In genomic region chr22:34354071-34354817, GRCh38 we compare ENCODE assay signal across 23 cellular contexts.
DNase-seq lines count a peak whose midpoint lies in the region; ATAC-seq, FAIRE-seq and TF ChIP-seq lines count a peak whose summit lies in the region.
"Had no signal": no experiment of that assay in that cellular context is flagged by ENCODE, and none has a peak within 500 bp of the region (broad histone marks: within the 10 kb centered on the region; RNA-seq: fewer than 3 reads in every experiment).

No MANE protein-coding gene starts in this region.

- no peak overlapping the region for H4K91ac ChIP-seq in H9 (ENCODE audit: insufficient read length, low read depth, low read length)

- peak overlapping the region; percentile 32 for H2AFZ ChIP-seq in H9 (ENCODE audit: low read length)
- H2AFZ ChIP-seq: GM23248 had no signal

- no peak overlapping the region for H2AK5ac ChIP-seq in H9 (ENCODE audit: insufficient read length, low read length)

- H2BK15ac ChIP-seq in H9 (ENCODE audit: low read depth, low read length) = no peak overlapping the region

- TF ChIP-seq POLR2A in heart left ventricle (IDR thresholded peaks at IDR 0.05) (no peak), H54 (IDR thresholded peaks at IDR 0.05; ENCODE audit: low read depth, low read length) (no peak)

- H3K27ac Mint-ChIP-seq in H9 = no peak overlapping the region
- H3K27ac Mint-ChIP-seq: CD14-positive monocyte; CD4-positive, alpha-beta T cell; CD8-positive, alpha-beta memory T cell had no signal

- no peak overlapping the region for H2BK20ac ChIP-seq in H9 (ENCODE audit: low read depth, low read length, poor library complexity, severe bottlenecking)

- no peaks in the 10 kb centered on the region for H3K23me2 ChIP-seq in H9 (ENCODE audit: insufficient read length, low read depth, low read length, poor library complexity, severe bottlenecking)

- no peak overlapping the region for H2BK120ac ChIP-seq in H9 (ENCODE audit: low read depth, low read length, poor library complexity, severe bottlenecking)

- H3K23ac ChIP-seq in H9 (ENCODE audit: insufficient read length, low read depth, low read length) = no peak overlapping the region

- H4K8ac ChIP-seq in H9 (replicated peaks; ENCODE audit: insufficient read length, low read depth, low read length) = no peak overlapping the region

- no peaks in the 10 kb centered on the region for H3K4me1 Mint-ChIP-seq in H9
- H3K4me1 Mint-ChIP-seq: CD14-positive monocyte; CD8-positive, alpha-beta memory T cell had no signal

- H3K27ac ChIP-seq in right cardiac atrium (ENCODE audit: low read length) (no peak overlapping the region), heart left ventricle (no peak overlapping the region), H9 (ENCODE audit: insufficient read length, low read depth, low read length) (no peak overlapping the region)
- H3K27ac ChIP-seq: 22Rv1; BLaER1 treated with 17β-estradiol and CSF1 and Interleukin-3, amounts not matched to agents 10 nM and 100 nM; GM23248 had no signal

- no peak overlapping the region for H2BK12ac ChIP-seq in H9 (ENCODE audit: insufficient read length, low read depth, low read length)

- TF ChIP-seq CTCF in heart left ventricle (IDR thresholded peaks at IDR 0.05) = no peak
- no peak for TF ChIP-seq CTCF in H9 (conservative IDR thresholded peaks at IDR 0.05)

- H3K4me3 Mint-ChIP-seq in H9 = no peak overlapping the region
- H3K4me3 Mint-ChIP-seq: CD14-positive monocyte; CD4-positive, alpha-beta T cell; CD8-positive, alpha-beta memory T cell had no signal

- no peaks in the 10 kb centered on the region for H4K20me1 ChIP-seq in H9 (ENCODE audit: control insufficient read depth, insufficient read depth, insufficient read length)
- H4K20me1 ChIP-seq: BLaER1 treated with 17β-estradiol and CSF1 and Interleukin-3, amounts not matched to agents 10 nM and 100 nM had no signal

- H4K5ac ChIP-seq in H9 (ENCODE audit: insufficient read length, low read depth, low read length) = no peak overlapping the region

- DNase-seq in right cardiac atrium (no peak), heart left ventricle (no peak), H9 (no peak), inferior parietal cortex (ENCODE audit: extremely low spot score) (peak; percentile 25), NCI-H2227 treated with DMSO at 0.1 percent for 48 hours (lab: John Stamatoyannopoulos, UW) (no peak), H54 (ENCODE audit: insufficient read length, low spot score) (no peak)
- DNase-seq: BE2C; CD4-positive, alpha-beta T cell; CD8-positive, alpha-beta memory T cell; DMS 273 treated with DMSO at 0.1 percent for 48 hours; DMS79; EL; GDM1; GM23248; H7 had no signal

- WGBS in right cardiac atrium = 57% methylated on average over 12 of the region's 12 CpGs
- WGBS in heart left ventricle, 4 donors = 69 to 71% (median 70%) methylated on average over 12 of the region's 12 CpGs
- no CpG with 5 or more reads among the region's 12 CpGs for WGBS in H9 (ENCODE audit: extremely low coverage, insufficient read length, low lambda C conversion rate)

- no peaks in the 10 kb centered on the region for H3K4me1 ChIP-seq in right cardiac atrium (ENCODE audit: control insufficient read depth, insufficient read depth, low read length)
- no peaks in the 10 kb centered on the region for H3K4me1 ChIP-seq in heart left ventricle
- H3K4me1 ChIP-seq in H9 (ENCODE audit: insufficient read depth, low read length) = no peaks in the 10 kb centered on the region
- H3K4me1 ChIP-seq: BE2C; BLaER1 treated with 17β-estradiol and CSF1 and Interleukin-3, amounts not matched to agents 10 nM and 100 nM had no signal

- no peak for FAIRE-seq in H54 (lab: Jason Lieb, UNC)
- FAIRE-seq: D721Med, GM12878, GM19239 had no signal

- H3K4me2 ChIP-seq in H9 (ENCODE audit: insufficient read depth, insufficient read length, low read length) = no peak overlapping the region
- H3K4me2 ChIP-seq: BLaER1 treated with 17β-estradiol and CSF1 and Interleukin-3, amounts not matched to agents 10 nM and 100 nM had no signal

- peaks cover 0 to 2% of the 10 kb centered on the region in 2 experiments; a peak in 2 of 5 replicates for H3K9me3 Mint-ChIP-seq in H9

- no peak overlapping the region for H3T11ph ChIP-seq in H9 (ENCODE audit: low read length)

- H3K36me3 Mint-ChIP-seq in H9 (ENCODE audit: insufficient read depth in 1 of 3, low read depth in 3 of 3) = no peaks in the 10 kb centered on the region
- H3K36me3 Mint-ChIP-seq: CD14-positive monocyte; CD8-positive, alpha-beta memory T cell had no signal

- H3K18ac ChIP-seq in H9 (ENCODE audit: insufficient read length, low read depth, low read length) = no peak overlapping the region

- no peak overlapping the region for H3K56ac ChIP-seq in H9 (ENCODE audit: insufficient read length, low read depth, low read length)

- H3K9me3 ChIP-seq in right cardiac atrium (ENCODE audit: control insufficient read depth, low read length) (no peaks in the 10 kb centered on the region), heart left ventricle (no peaks in the 10 kb centered on the region), H9 (ENCODE audit: control insufficient read depth, low read depth, low read length) (no peaks in the 10 kb centered on the region)
- H3K9me3 ChIP-seq: BE2C; BLaER1 treated with 17β-estradiol and CSF1 and Interleukin-3, amounts not matched to agents 10 nM and 100 nM had no signal

- H3K27me3 ChIP-seq in right cardiac atrium (ENCODE audit: control insufficient read depth, insufficient read depth) (no peaks in the 10 kb centered on the region), heart left ventricle (peaks cover 0 to 12% (median 0%) of the 10 kb centered on the region in 9 donors), H9 (ENCODE audit: insufficient read depth, low read length) (no peaks in the 10 kb centered on the region)
- H3K27me3 ChIP-seq: BE2C; BLaER1 treated with 17β-estradiol and CSF1 and Interleukin-3, amounts not matched to agents 10 nM and 100 nM had no signal

- H3K36me3 ChIP-seq in heart left ventricle = no peaks in the 10 kb centered on the region
- H3K36me3 ChIP-seq: BE2C; BLaER1 treated with 17β-estradiol and CSF1 and Interleukin-3, amounts not matched to agents 10 nM and 100 nM had no signal

- H3K4me3 ChIP-seq in right cardiac atrium (ENCODE audit: low read length) (no peak overlapping the region), heart left ventricle (no peak overlapping the region)
- H3K4me3 ChIP-seq: BLaER1 treated with 17β-estradiol and CSF1 and Interleukin-3, amounts not matched to agents 10 nM and 100 nM; GM12878; GM23248 had no signal

- no peaks in the 10 kb centered on the region for H3K79me2 ChIP-seq in H9 (ENCODE audit: insufficient read depth, low read length)

- no peak overlapping the region for H3K9ac ChIP-seq in H9 (ENCODE audit: extremely low read depth, insufficient read length, low read length)
- H3K9ac ChIP-seq: BLaER1 treated with 17β-estradiol and CSF1 and Interleukin-3, amounts not matched to agents 10 nM and 100 nM; GM23248 had no signal

- H3K79me1 ChIP-seq in H9 (ENCODE audit: insufficient read depth, low read depth, low read length, poor library complexity, severe bottlenecking) = no peaks in the 10 kb centered on the region

- peaks cover 8% of the 10 kb centered on the region for H3K27me3 Mint-ChIP-seq in H9 (ENCODE audit: low read depth)
- H3K27me3 Mint-ChIP-seq: CD8-positive, alpha-beta memory T cell had no signal

- no peak overlapping the region for H2BK5ac ChIP-seq in H9 (ENCODE audit: insufficient read length, low read length)

- ATAC-seq in right cardiac atrium (peak; percentile 38 to 55), heart left ventricle (no peak), HG02970 (IDR thresholded peaks at IDR 0.05; ENCODE audit: low FRiP score, unreplicated experiment) (no peak)
- ATAC-seq: GM12878, HCT116 had no signal

- intact Hi-C loops in right cardiac atrium (cut with DNase I) (no loop called here), heart left ventricle (cut with DNase I) (no loop called here)

- H3K14ac ChIP-seq in H9 (ENCODE audit: insufficient read depth, low read length) = no peak overlapping the region

- H3K4ac ChIP-seq in H9 (ENCODE audit: low read depth, low read length) = no peak overlapping the region

Comparison
In these comparisons a context has a peak if more than half of its experiments do, and no peak if none do; other contexts are left out.
1. ATAC-seq: peak in right cardiac atrium (2 of 2); none in heart left ventricle (0 of 4) and HG02970 (single experiment).